29 cellular contexts compared by ENCODE assay signal in genomic region chr13:75299206-75299605, GRCh38.
DNase-seq lines count a peak whose midpoint lies in the region; ATAC-seq and TF ChIP-seq lines count a peak whose summit lies in the region.
"Had no signal": no experiment of that assay in that cellular context is flagged by ENCODE, and none has a peak within 500 bp of the region (broad histone marks: within the 10 kb centered on the region; RNA-seq: fewer than 3 reads in every experiment).

No MANE protein-coding gene starts in this region.

- peak overlapping the region; percentile 60 for H3K9ac ChIP-seq in OCI-LY3 (ENCODE audit: low read length)

- H3K36me3 ChIP-seq in OCI-LY3 (replicated peaks; ENCODE audit: low read depth, low read length): peaks cover 34% of the 10 kb centered on the region
- H3K36me3 ChIP-seq: colonic mucosa had no signal

- H3K4me3 Mint-ChIP-seq in activated T-cell treated with anti-CD3 and anti-CD28 coated beads, Interleukin-2, amount 50 U/mL, for 24 hours: peak overlapping the region; percentile 58
- no peak overlapping the region for H3K4me3 Mint-ChIP-seq in activated T-cell treated with anti-CD3 and anti-CD28 coated beads, Interleukin-2, amount 50 U/mL, for 4 hours
- H3K4me3 Mint-ChIP-seq in progenitor cell of endocrine pancreas (ENCODE audit: low read depth): no peak overlapping the region
- H3K4me3 Mint-ChIP-seq in activated CD8-positive, alpha-beta memory T cell treated with anti-CD3 and anti-CD28 coated beads, Interleukin-2, amount 10 ng/mL, durations not matched to agents 7 days and 5 days: no peak overlapping the region
- H3K4me3 Mint-ChIP-seq: immature natural killer cell had no signal

- peak overlapping the region; percentile 77 for H3K4me2 ChIP-seq in OCI-LY3 (ENCODE audit: low read length)
- H3K4me2 ChIP-seq: hepatocyte had no signal

- H3K27ac Mint-ChIP-seq in activated T-cell treated with anti-CD3 and anti-CD28 coated beads, Interleukin-2, amount 50 U/mL, for 24 hours: peak overlapping the region; percentile 34
- peak overlapping the region; percentile 49 for H3K27ac Mint-ChIP-seq in progenitor cell of endocrine pancreas
- H3K27ac Mint-ChIP-seq in activated CD8-positive, alpha-beta memory T cell treated with anti-CD3 and anti-CD28 coated beads, Interleukin-2, amount 10 ng/mL, durations not matched to agents 7 days and 5 days: no peak overlapping the region
- H3K27ac Mint-ChIP-seq: immature natural killer cell had no signal

- peaks cover 68% of the 10 kb centered on the region for H3K4me1 Mint-ChIP-seq in activated T-cell treated with anti-CD3 and anti-CD28 coated beads, Interleukin-2, amount 50 U/mL, for 24 hours (ENCODE audit: low read depth)
- H3K4me1 Mint-ChIP-seq in activated T-cell treated with anti-CD3 and anti-CD28 coated beads, Interleukin-2, amount 50 U/mL, for 4 hours (ENCODE audit: low read depth): peaks cover 41% of the 10 kb centered on the region
- peaks cover 21% of the 10 kb centered on the region for H3K4me1 Mint-ChIP-seq in progenitor cell of endocrine pancreas (ENCODE audit: low read depth)
- peaks cover 8% of the 10 kb centered on the region for H3K4me1 Mint-ChIP-seq in activated CD8-positive, alpha-beta memory T cell treated with anti-CD3 and anti-CD28 coated beads, Interleukin-2, amount 10 ng/mL, durations not matched to agents 7 days and 5 days
- H3K4me1 Mint-ChIP-seq: immature natural killer cell had no signal

- H3K9me3 Mint-ChIP-seq in activated T-cell treated with anti-CD3 and anti-CD28 coated beads, Interleukin-2, amount 50 U/mL, for 24 hours: no peaks in the 10 kb centered on the region
- H3K9me3 Mint-ChIP-seq in activated T-cell treated with anti-CD3 and anti-CD28 coated beads, Interleukin-2, amount 50 U/mL, for 4 hours: no peaks in the 10 kb centered on the region
- no peaks in the 10 kb centered on the region for H3K9me3 Mint-ChIP-seq in progenitor cell of endocrine pancreas (ENCODE audit: low read depth)
- H3K9me3 Mint-ChIP-seq in activated CD8-positive, alpha-beta memory T cell treated with anti-CD3 and anti-CD28 coated beads, Interleukin-2, amount 10 ng/mL, durations not matched to agents 7 days and 5 days (ENCODE audit: low read depth): no peaks in the 10 kb centered on the region
- H3K9me3 Mint-ChIP-seq: activated CD4-positive, alpha-beta T cell treated with anti-CD3 and anti-CD28 coated beads, Interleukin-2, amount 10 ng/mL, durations not matched to agents 24 days and 14 days; immature natural killer cell had no signal

- H2AFZ ChIP-seq in OCI-LY3 (ENCODE audit: low read depth, low read length): no peak overlapping the region
- H2AFZ ChIP-seq: hepatocyte had no signal

- ATAC-seq in activated T-cell treated with anti-CD3 and anti-CD28 coated beads, Interleukin-2, amount 50 U/mL, for 4 hours: no peak
- ATAC-seq in activated CD8-positive, alpha-beta memory T cell treated with anti-CD3 and anti-CD28 coated beads, Interleukin-2, amount 10 ng/mL, durations not matched to agents 7 days and 5 days: no peak
- ATAC-seq in left colon: no peak
- ATAC-seq in GM18870 (IDR thresholded peaks at IDR 0.05; ENCODE audit: unreplicated experiment): no peak
- ATAC-seq: HCT116, mucosa of descending colon had no signal

- no peaks in the 10 kb centered on the region for H4K20me1 ChIP-seq in OCI-LY3 (ENCODE audit: insufficient read depth, low read length)

- TF ChIP-seq CTCF in OCI-LY3 (IDR thresholded peaks at IDR 0.05; ENCODE audit: low read depth, low read length) (no peak), progenitor cell of endocrine pancreas (IDR thresholded peaks at IDR 0.05; ENCODE audit: unreplicated experiment) (no peak)

- no peaks in the 10 kb centered on the region for H3K27me3 Mint-ChIP-seq in activated T-cell treated with anti-CD3 and anti-CD28 coated beads, Interleukin-2, amount 50 U/mL, for 24 hours
- H3K27me3 Mint-ChIP-seq in activated T-cell treated with anti-CD3 and anti-CD28 coated beads, Interleukin-2, amount 50 U/mL, for 4 hours (ENCODE audit: low read depth): no peaks in the 10 kb centered on the region
- peaks cover 5% of the 10 kb centered on the region for H3K27me3 Mint-ChIP-seq in progenitor cell of endocrine pancreas
- H3K27me3 Mint-ChIP-seq in activated CD8-positive, alpha-beta memory T cell treated with anti-CD3 and anti-CD28 coated beads, Interleukin-2, amount 10 ng/mL, durations not matched to agents 7 days and 5 days: no peaks in the 10 kb centered on the region
- H3K27me3 Mint-ChIP-seq: activated CD4-positive, alpha-beta T cell treated with anti-CD3 and anti-CD28 coated beads, Interleukin-2, amount 10 ng/mL, durations not matched to agents 24 days and 14 days had no signal

- peak overlapping the region; percentile 91 for H3K27ac ChIP-seq in OCI-LY3 (ENCODE audit: low read length)
- H3K27ac ChIP-seq: breast epithelium, colonic mucosa, esophagus muscularis mucosa, hepatocyte, HL-60, SK-N-MC, upper lobe of left lung, VCaP had no signal

- DNase-seq in activated T-cell treated with anti-CD3 and anti-CD28 coated beads, Interleukin-2, amount 50 U/mL, for 24 hours: no peak
- no peak for DNase-seq in activated T-cell treated with anti-CD3 and anti-CD28 coated beads, Interleukin-2, amount 50 U/mL, for 4 hours
- DNase-seq in glomerular visceral epithelial cell (ENCODE audit: extremely low spot score): peak; percentile 4
- no peak for DNase-seq in progenitor cell of endocrine pancreas (ENCODE audit: low spot score, unreplicated experiment)
- no peak for DNase-seq in activated CD8-positive, alpha-beta memory T cell treated with anti-CD3 and anti-CD28 coated beads, Interleukin-2, amount 10 ng/mL, durations not matched to agents 7 days and 5 days
- no peak for DNase-seq in left colon
- DNase-seq: activated CD4-positive, alpha-beta T cell treated with anti-CD3 and anti-CD28 coated beads, Interleukin-2, amount 10 ng/mL, durations not matched to agents 24 days and 14 days; activated gamma-delta T cell; AML-193; colonic mucosa; foreskin melanocyte; immature natural killer cell; mucosa of descending colon; NCI-H1092 treated with DMSO at 0.1 percent for 48 hours; NCI-H1930; NCI-H345; NCI-H774; occipital lobe; substantia nigra; upper lobe of left lung had no signal

- CTCF ChIA-PET in activated CD8-positive, alpha-beta memory T cell treated with anti-CD3 and anti-CD28 coated beads, Interleukin-2, amount 10 ng/mL, durations not matched to agents 7 days and 5 days (lab: Charles Lee): no interaction called here

- no peaks in the 10 kb centered on the region for H3K9me3 ChIP-seq in OCI-LY3 (ENCODE audit: insufficient read depth, low read length)
- H3K9me3 ChIP-seq: breast epithelium, colonic mucosa, esophagus muscularis mucosa, mucosa of descending colon, upper lobe of left lung had no signal

- intact Hi-C loops in left colon (cut with DNase I, micrococcal nuclease): no loop called here

- peaks cover 57% of the 10 kb centered on the region for H3K4me1 ChIP-seq in OCI-LY3 (ENCODE audit: low read length)
- H3K4me1 ChIP-seq: breast epithelium, colonic mucosa, esophagus muscularis mucosa, upper lobe of left lung had no signal

- no peaks in the 10 kb centered on the region for H3K27me3 ChIP-seq in OCI-LY3 (ENCODE audit: low read depth, low read length)
- H3K27me3 ChIP-seq: breast epithelium, colonic mucosa, esophagus muscularis mucosa, hepatocyte, upper lobe of left lung had no signal

- H3K79me2 ChIP-seq in OCI-LY3 (ENCODE audit: low read length): no peaks in the 10 kb centered on the region; the same call in 1 of the 2 replicates
- H3K79me2 ChIP-seq: hepatocyte had no signal

- peak overlapping the region; percentile 57 for H3K4me3 ChIP-seq in OCI-LY3 (ENCODE audit: low read length)
- H3K4me3 ChIP-seq: breast epithelium, colonic mucosa, esophagus muscularis mucosa, hepatocyte, mucosa of descending colon, SK-N-MC, upper lobe of left lung had no signal

- H3K36me3 Mint-ChIP-seq in activated T-cell treated with anti-CD3 and anti-CD28 coated beads, Interleukin-2, amount 50 U/mL, for 24 hours (ENCODE audit: low read depth): peaks cover 85% of the 10 kb centered on the region
- H3K36me3 Mint-ChIP-seq in activated T-cell treated with anti-CD3 and anti-CD28 coated beads, Interleukin-2, amount 50 U/mL, for 4 hours (ENCODE audit: insufficient read depth): peaks cover 28% of the 10 kb centered on the region
- H3K36me3 Mint-ChIP-seq in progenitor cell of endocrine pancreas (ENCODE audit: insufficient read depth): no peaks in the 10 kb centered on the region
- peaks cover 14% of the 10 kb centered on the region for H3K36me3 Mint-ChIP-seq in activated CD8-positive, alpha-beta memory T cell treated with anti-CD3 and anti-CD28 coated beads, Interleukin-2, amount 10 ng/mL, durations not matched to agents 7 days and 5 days
- H3K36me3 Mint-ChIP-seq: immature natural killer cell had no signal
